In genomic region chr5:176630681-176631222, GRCh38 we compare ENCODE assay signal across 10 cellular contexts. TPM values are rescaled to one million over a fixed set of nuclear protein-coding genes. Genes with fewer than 3 reads are reported as not detected.
A peak's percentile ranks its signal among the peaks of the same experiment; 100 is the strongest.
DNase-seq lines count a peak whose midpoint lies in the region; ATAC-seq and TF ChIP-seq lines count a peak whose summit lies in the region.
"Had no signal": no experiment of that assay in that cellular context is flagged by ENCODE, and none has a peak within 500 bp of the region (broad histone marks: within the 10 kb centered on the region; RNA-seq: fewer than 3 reads in every experiment).

No MANE protein-coding gene starts in this region.

- WGBS in spleen, 5 donors = 4 to 13% (median 10%) methylated on average over 20 of the region's 20 CpGs

- no peaks in the 10 kb centered on the region for H3K79me2 ChIP-seq in SU-DHL-6 (ENCODE audit: insufficient read depth, low read length)

- peak overlapping the region; percentile 31 for H3K4me2 ChIP-seq in SU-DHL-6 (ENCODE audit: low read depth, low read length, poor library complexity, severe bottlenecking)

- no peaks in the 10 kb centered on the region for H3K9me2 ChIP-seq in SU-DHL-6 (replicated peaks; ENCODE audit: insufficient read depth, low read length)

- H3K27me3 ChIP-seq in SU-DHL-6 (ENCODE audit: low read length) = no peaks in the 10 kb centered on the region
- H3K27me3 ChIP-seq in spleen (replicated peaks in 1 of 7) = peaks cover 8 to 100% (median 42%) of the 10 kb centered on the region in 7 donors

- H3K27ac ChIP-seq in SU-DHL-6 (ENCODE audit: low read depth, low read length) = no peak overlapping the region
- no peak overlapping the region for H3K27ac ChIP-seq in spleen

- TF ChIP-seq CTCF in SU-DHL-6 (IDR thresholded peaks at IDR 0.05; ENCODE audit: insufficient read depth, low read length, poor library complexity, severe bottlenecking) (no peak), spleen (IDR thresholded peaks at IDR 0.05 in 8 of 11, conservative IDR thresholded peaks at IDR 0.05 in 3 of 11) (no peak)

- peaks cover 12 to 48% (median 25%) of the 10 kb centered on the region in 6 donors for H3K4me1 ChIP-seq in spleen

- no peaks in the 10 kb centered on the region for H3F3A ChIP-seq in SU-DHL-6 (ENCODE audit: insufficient read depth)

- intact Hi-C loops in left ventricle myocardium superior (cut with micrococcal nuclease) (no loop called here), spleen (cut with DNase I; ENCODE audit: low total_unique reads) (no loop called here)

- H3K4me3 ChIP-seq in SU-DHL-6 (ENCODE audit: insufficient read depth, low read length, poor library complexity, severe bottlenecking) (no peak overlapping the region), spleen (peak overlapping the region; percentile 21 to 70 (median 34))

- DNase-seq in NCI-H1694 treated with DMSO at 0.1 percent for 48 hours (lab: John Stamatoyannopoulos, UW) (peak; percentile 30), NCI-H1694 (lab: John Stamatoyannopoulos, UW) (no peak), left ventricle myocardium superior (no peak), spleen (no peak), T-helper 9 cell (no peak), KG1 (lab: John Stamatoyannopoulos, UW) (no peak)
- DNase-seq in activated naive CD4-positive, alpha-beta T cell (lab: John Stamatoyannopoulos, UW) = no peak
- DNase-seq: 8988T had no signal

- H3K9ac ChIP-seq in SU-DHL-6 (ENCODE audit: low read length) = no peak overlapping the region

- H3K9me3 ChIP-seq in SU-DHL-6 (ENCODE audit: insufficient read depth, low read length) (no peaks in the 10 kb centered on the region), spleen (no peaks in the 10 kb centered on the region)

- H3K36me3 ChIP-seq in SU-DHL-6 (ENCODE audit: low read length) (no peaks in the 10 kb centered on the region), spleen (no peaks in the 10 kb centered on the region)

- ATAC-seq in left ventricle myocardium superior = peak; percentile 7

- H2AFZ ChIP-seq in SU-DHL-6 (ENCODE audit: low read depth, low read length, severe bottlenecking) = no peak overlapping the region

- no peaks in the 10 kb centered on the region for H4K20me1 ChIP-seq in SU-DHL-6 (ENCODE audit: low read depth, low read length)

- TF ChIP-seq POLR2A in spleen (IDR thresholded peaks at IDR 0.05) = no peak

RNA-seq across cellular contexts. Expression of gene EIF4E1B, which starts 0.3 kb away (rescaled TPM):
- total RNA-seq in left ventricle myocardium superior (not detected), spleen (not detected)
- polyA plus RNA-seq in spleen = not detected
- total RNA-seq: mucosa of gallbladder had no signal

RNA-seq across cellular contexts. Expression of gene SNCB, which starts 0.4 kb away (rescaled TPM):
- total RNA-seq in left ventricle myocardium superior (not detected), spleen (not detected)
- under 1 TPM; 0.19 to 0.41 (median 0.33) TPM for polyA plus RNA-seq in spleen

RNA-seq across cellular contexts. Expression of gene TSPAN17, which starts 16.5 kb away (rescaled TPM):
- 31.7 TPM for total RNA-seq in left ventricle myocardium superior
- 10 to 100 TPM; 18.4 to 36.4 (median 24.1) TPM for total RNA-seq in spleen
- 10 to 100 TPM; 15.3 to 33.3 (median 22.6) TPM for polyA plus RNA-seq in spleen

RNA-seq across cellular contexts. Expression of gene GPRIN1, which starts 20.8 kb away (rescaled TPM):
- total RNA-seq in left ventricle myocardium superior (0.50 TPM), spleen (1 to 10 TPM in 4 of 7 donors, under 1 TPM in 3; 0.52 to 1.3 (median 1.1) TPM)
- polyA plus RNA-seq in spleen = under 1 TPM; 0.13 to 0.48 (median 0.46) TPM
